30 cellular contexts compared by ENCODE assay signal in the genomic region with DNA sequence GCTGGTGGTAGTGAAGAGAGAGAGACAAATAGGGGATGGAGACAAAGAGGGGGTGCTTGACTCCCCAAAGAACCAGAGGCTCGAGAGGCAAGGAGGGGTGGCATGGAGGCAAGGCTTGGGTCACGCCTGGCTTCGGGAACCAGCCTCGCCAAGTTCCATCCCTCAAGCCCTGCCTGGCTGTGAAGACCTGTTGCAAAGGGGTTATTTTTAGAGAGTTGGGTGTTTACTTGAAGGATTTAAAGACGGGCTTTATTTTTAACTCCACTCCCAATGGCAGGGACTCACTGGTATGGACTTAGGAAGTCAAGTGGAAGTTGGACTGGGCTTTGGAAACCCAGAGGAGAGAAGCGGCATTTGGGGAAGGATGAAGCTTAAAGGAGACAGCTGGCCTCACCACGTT. TPM values are rescaled to one million over a fixed set of nuclear protein-coding genes. Genes with fewer than 3 reads are reported as not detected.
DNase-seq lines count a peak whose midpoint lies in the region; ATAC-seq and TF ChIP-seq lines count a peak whose summit lies in the region.
"Had no signal": no experiment of that assay in that cellular context is flagged by ENCODE, and none has a peak within 500 bp of the region (broad histone marks: within the 10 kb centered on the region; RNA-seq: fewer than 3 reads in every experiment).

No MANE protein-coding gene starts in this region.

- 44% methylated on average over 7 of the region's 7 CpGs for WGBS in esophagus muscularis mucosa
- whole genome bisulfite sequencing in psoas muscle, 3 donors: 28 to 41% (median 30%) methylated on average over 7 of the region's 7 CpGs

- CTCF ChIA-PET in T-cell (lab: Charles Lee): no interaction called here

- TF ChIP-seq CTCF in esophagus muscularis mucosa (IDR thresholded peaks at IDR 0.05) (no peak), right atrium auricular region (IDR thresholded peaks at IDR 0.05) (no peak), psoas muscle (IDR thresholded peaks at IDR 0.05) (no peak), uterus (IDR thresholded peaks at IDR 0.05) (no peak)

- H3K4me1 ChIP-seq in esophagus muscularis mucosa (peaks cover 65 to 100% (median 98%) of the 10 kb centered on the region in 4 donors), right atrium auricular region (peaks cover 0 to 62% of the 10 kb centered on the region in 2 donors), psoas muscle (peaks cover 70% of the 10 kb centered on the region), uterus (peaks cover 6 to 11% of the 10 kb centered on the region in 2 donors)
- H3K4me1 ChIP-seq: adrenal gland, BE2C, left lung, pancreas, right lobe of liver, testis had no signal

- TF ChIP-seq POLR2A in esophagus muscularis mucosa (IDR thresholded peaks at IDR 0.05; ENCODE audit: low read depth) (no peak), uterus (IDR thresholded peaks at IDR 0.05) (peak in 1 of 2 donors; percentile 11)

- POLR2A ChIA-PET in T-cell (lab: Charles Lee): no interaction called here

- H3K27ac Mint-ChIP-seq in T-cell: no peak overlapping the region
- H3K27ac Mint-ChIP-seq: activated T-cell treated with anti-CD3 and anti-CD28 coated beads, Interleukin-2, amount 50 U/mL, for 72 hours; CD8-positive, alpha-beta memory T cell; endodermal cell; natural killer cell; stimulated activated memory B cell treated with anti-CD40 and anti-IgM and Interleukin-4, amounts not matched to agents 10 μg/mL and 1 μg/mL and 100 μg/mL, for 72 hours had no signal

- ATAC-seq in psoas muscle (peak; percentile 62 to 82 (median 76)), T-cell (replicated peaks in 1 of 4) (no peak), GM18861 (IDR thresholded peaks at IDR 0.05; ENCODE audit: unreplicated experiment) (no peak), GM18909 (IDR thresholded peaks at IDR 0.05; ENCODE audit: poor library complexity, unreplicated experiment) (no peak)
- ATAC-seq: activated T-cell treated with anti-CD3 and anti-CD28 coated beads, Interleukin-2, amount 50 U/mL, for 72 hours; left lung; natural killer cell; pancreas; right lobe of liver; stimulated activated memory B cell treated with anti-CD40 and anti-IgM and Interleukin-4, amounts not matched to agents 10 μg/mL and 1 μg/mL and 100 μg/mL, for 72 hours had no signal

- no peaks in the 10 kb centered on the region for H3K4me1 Mint-ChIP-seq in T-cell
- H3K4me1 Mint-ChIP-seq: CD8-positive, alpha-beta memory T cell; natural killer cell; stimulated activated memory B cell treated with anti-CD40 and anti-IgM and Interleukin-4, amounts not matched to agents 10 μg/mL and 1 μg/mL and 100 μg/mL, for 72 hours had no signal

- H3K27ac ChIP-seq in esophagus muscularis mucosa (replicated peaks in 1 of 4): peak overlapping the region; percentile 85 to 95 (median 92)
- H3K27ac ChIP-seq in right atrium auricular region: peak overlapping the region; percentile 87 to 91
- peak overlapping the region; percentile 91 for H3K27ac ChIP-seq in psoas muscle
- H3K27ac ChIP-seq in uterus: peak overlapping the region; percentile 93 to 96
- H3K27ac ChIP-seq: adrenal gland, brain microvascular endothelial cell, left lung, pancreas, right lobe of liver, SJSA1, testis had no signal

- H3K36me3 ChIP-seq in esophagus muscularis mucosa (peaks cover 0 to 4% (median 0%) of the 10 kb centered on the region in 4 donors), right atrium auricular region (no peaks in the 10 kb centered on the region), psoas muscle (ENCODE audit: insufficient read depth in 1 of 2, low read depth in 1 of 2) (no peaks in the 10 kb centered on the region), uterus (no peaks in the 10 kb centered on the region)
- H3K36me3 ChIP-seq: adrenal gland, BE2C, brain microvascular endothelial cell, left lung, pancreas, right lobe of liver had no signal

- no peak for DNase-seq in esophagus muscularis mucosa (ENCODE audit: extremely low spot score)
- no peak for DNase-seq in right atrium auricular region (ENCODE audit: low spot score)
- DNase-seq in psoas muscle: peak in 1 of 2 donors; percentile 76
- peak in 1 of 2 donors; percentile 32 for DNase-seq in uterus
- no peak for DNase-seq in T-cell
- DNase-seq in H4 (ENCODE audit: low spot score): no peak
- DNase-seq: ACHN; activated CD4-positive, alpha-beta T cell treated with anti-CD3 and anti-CD28 coated beads, Interleukin-2, amount 50 U/mL, for 4 hours; activated naive CD4-positive, alpha-beta T cell; activated T-cell treated with anti-CD3 and anti-CD28 coated beads, Interleukin-2, amount 50 U/mL, for 72 hours; adrenal gland; BE2C; brain microvascular endothelial cell; CD8-positive, alpha-beta memory T cell; cortex of kidney; endodermal cell; left lung; natural killer cell; NCI-H1092 treated with DMSO at 0.1 percent for 48 hours; NCI-H187 treated with DMSO at 0.1 percent for 48 hours; NCI-H2171 treated with DMSO at 0.1 percent for 48 hours; NCI-H524 treated with DMSO at 0.1 percent for 48 hours; pancreas; right lobe of liver; stimulated activated CD4-positive, alpha-beta T cell treated with anti-CD3 and anti-CD28 coated beads, Interleukin-4, amount 100 ng/mL, for 4 hours; testis had no signal

- no peaks in the 10 kb centered on the region for H3K9me3 Mint-ChIP-seq in T-cell
- H3K9me3 Mint-ChIP-seq: activated T-cell treated with anti-CD3 and anti-CD28 coated beads, Interleukin-2, amount 50 U/mL, for 72 hours; CD8-positive, alpha-beta memory T cell; endodermal cell; natural killer cell; stimulated activated memory B cell treated with anti-CD40 and anti-IgM and Interleukin-4, amounts not matched to agents 10 μg/mL and 1 μg/mL and 100 μg/mL, for 72 hours had no signal

- H3K27me3 Mint-ChIP-seq in T-cell: peaks cover 25 to 30% of the 10 kb centered on the region in 2 donors

- H3K27me3 ChIP-seq in esophagus muscularis mucosa (no peaks in the 10 kb centered on the region), right atrium auricular region (no peaks in the 10 kb centered on the region), psoas muscle (ENCODE audit: insufficient read depth in 3 of 3, low read length in 2 of 3) (no peaks in the 10 kb centered on the region), uterus (no peaks in the 10 kb centered on the region)
- H3K27me3 ChIP-seq: adrenal gland, BE2C, pancreas, right lobe of liver, SJSA1, testis had no signal

- H3K4me3 ChIP-seq in esophagus muscularis mucosa (peak overlapping the region in 1 of 4 donors; percentile 2), right atrium auricular region (no peak overlapping the region), psoas muscle (peak overlapping the region; percentile 15), uterus (no peak overlapping the region)
- H3K4me3 ChIP-seq: adrenal gland, left lung, pancreas, right lobe of liver, SJSA1, testis had no signal

- H3K36me3 Mint-ChIP-seq in T-cell: no peaks in the 10 kb centered on the region
- H3K36me3 Mint-ChIP-seq: CD8-positive, alpha-beta memory T cell; natural killer cell; stimulated activated memory B cell treated with anti-CD40 and anti-IgM and Interleukin-4, amounts not matched to agents 10 μg/mL and 1 μg/mL and 100 μg/mL, for 72 hours had no signal

- intact Hi-C loops in esophagus muscularis mucosa (cut with DNase I) (no loop called here), psoas muscle (cut with DNase I) (loop anchor here in 1 of 2 donors (2.0 kb wide), 2 partner anchors 35 to 43 kb away; a partner anchor contains a TSS), uterus (cut with DNase I; ENCODE audit: low total_unique reads) (no loop called here)

- TF ChIP-seq EP300 in esophagus muscularis mucosa (IDR thresholded peaks at IDR 0.05): no peak

- H3K4me3 Mint-ChIP-seq in T-cell: no peak overlapping the region
- H3K4me3 Mint-ChIP-seq: activated T-cell treated with anti-CD3 and anti-CD28 coated beads, Interleukin-2, amount 50 U/mL, for 72 hours; CD8-positive, alpha-beta memory T cell; endodermal cell; natural killer cell; stimulated activated memory B cell treated with anti-CD40 and anti-IgM and Interleukin-4, amounts not matched to agents 10 μg/mL and 1 μg/mL and 100 μg/mL, for 72 hours had no signal

- H3K9me3 ChIP-seq in esophagus muscularis mucosa: no peaks in the 10 kb centered on the region
- no peaks in the 10 kb centered on the region for H3K9me3 ChIP-seq in right atrium auricular region
- no peaks in the 10 kb centered on the region for H3K9me3 ChIP-seq in psoas muscle
- no peaks in the 10 kb centered on the region for H3K9me3 ChIP-seq in uterus
- H3K9me3 ChIP-seq: adrenal gland, BE2C, left lung, pancreas, right lobe of liver, SJSA1, testis had no signal

RNA-seq across cellular contexts. Expression of a gene that starts 43.1 kb away (rescaled TPM):
- total RNA-seq in esophagus muscularis mucosa (100 to 1,000 TPM; 187 to 441 (median 295) TPM), right atrium auricular region (100 to 1,000 TPM; 131 to 168 TPM), psoas muscle (100 to 1,000 TPM in 1 of 4 donors, 10 to 100 TPM in 3; 48.0 to 145 (median 81.8) TPM), uterus (100 to 1,000 TPM in 1 of 4 donors, 10 to 100 TPM in 3; 17.6 to 133 (median 61.2) TPM), T-cell (under 1 TPM in 3 of 5 donors, not detected in 2; 0.06 to 0.15 (median 0.09) TPM)
- 10 to 100 TPM; 13.5 to 25.1 (median 19.9) TPM for polyA plus RNA-seq in psoas muscle
- total RNA-seq in H4 (2014; rRNA removed; shearing (Covaris generic)): 0.15 TPM in 1 of 2 replicates, not detected in the other
- total RNA-seq: CD8-positive, alpha-beta memory T cell; natural killer cell had no signal
- polyA plus RNA-seq: CD8-positive, alpha-beta memory T cell had no signal

Comparison
In these comparisons a context has a peak if more than half of its experiments do, and no peak if none do; other contexts are left out.
1. ATAC-seq: peak in psoas muscle (4 of 4); none in T-cell (0 of 4), GM18861 (single experiment) and GM18909 (single experiment).
2. RNA of a gene that starts 43.1 kb away (total RNA-seq): 187 to 441 TPM in esophagus muscularis mucosa, 131 to 168 TPM in right atrium auricular region, 48.0 to 145 TPM in psoas muscle and 17.6 to 133 TPM in uterus; 0.15 TPM in H4 and 0.06 to 0.15 TPM in T-cell; every median in the first group is over 10 times any median in the second.
3. Peak in every context shown above with its lines, with median percentiles within 50 percentile points of each other: H3K27ac ChIP-seq.